17 cellular contexts compared by ENCODE assay signal in the genomic region with DNA sequence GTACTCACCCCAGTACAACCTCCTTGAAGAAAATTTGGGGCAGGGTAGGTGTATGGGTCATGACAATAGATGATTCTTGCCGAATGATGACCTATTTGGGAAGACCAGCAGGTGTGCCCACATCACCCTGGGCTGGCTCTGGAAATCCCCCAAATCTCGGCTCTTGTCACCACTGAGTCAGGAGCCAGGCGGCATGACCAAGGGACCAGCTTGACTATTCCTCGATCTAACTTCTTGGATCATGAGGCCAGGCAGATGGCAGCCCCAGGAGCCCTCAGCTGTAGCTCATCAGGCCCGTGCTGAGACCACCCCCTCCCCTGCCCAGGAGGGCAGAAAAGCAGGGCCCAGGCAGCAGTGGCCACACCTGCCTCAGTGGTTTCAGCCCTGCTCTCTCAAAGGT. TPM values are rescaled to one million over a fixed set of nuclear protein-coding genes. Genes with fewer than 3 reads are reported as not detected.
DNase-seq lines count a peak whose midpoint lies in the region; ATAC-seq, FAIRE-seq and TF ChIP-seq lines count a peak whose summit lies in the region.
"Had no signal": no experiment of that assay in that cellular context is flagged by ENCODE, and none has a peak within 500 bp of the region (broad histone marks: within the 10 kb centered on the region; RNA-seq: fewer than 3 reads in every experiment).

No MANE protein-coding gene starts in this region.

- intact Hi-C loops in upper lobe of right lung (cut with DNase I): no loop called here

- 0 out of 2 replicates have a peak overlapping the region, but pooled peaks have one; percentile 10 for H2AFZ ChIP-seq in KMS-11 (ENCODE audit: low read depth)

- H3K4me3 ChIP-seq in KMS-11 (IDR thresholded peaks at IDR 0.05; ENCODE audit: insufficient read depth, low read depth, low read length): no peak overlapping the region
- H3K4me3 ChIP-seq in upper lobe of right lung: no peak overlapping the region
- H3K4me3 ChIP-seq: BLaER1 treated with 17β-estradiol and CSF1 and Interleukin-3, amounts not matched to agents 10 nM and 100 nM had no signal

- H3K36me3 Mint-ChIP-seq in chondrocyte (ENCODE audit: low read depth) (no peaks in the 10 kb centered on the region), progenitor cell of endocrine pancreas (ENCODE audit: insufficient read depth) (no peaks in the 10 kb centered on the region)
- H3K36me3 Mint-ChIP-seq: CD4-positive, CD25-positive, alpha-beta regulatory T cell had no signal

- H3K27ac ChIP-seq in KMS-11 (no peak overlapping the region), upper lobe of right lung (no peak overlapping the region)
- H3K27ac ChIP-seq: BLaER1 treated with 17β-estradiol and CSF1 and Interleukin-3, amounts not matched to agents 10 nM and 100 nM had no signal

- DNase-seq in chondrocyte (ENCODE audit: low spot score) (peak; percentile 57), islet precursor cell (peak; percentile 41), progenitor cell of endocrine pancreas (ENCODE audit: low spot score, unreplicated experiment) (no peak), upper lobe of right lung (no peak), HTR-8/SVneo (ENCODE audit: insufficient read length, low spot score) (no peak)
- DNase-seq in activated effector memory CD4-positive, alpha-beta T cell treated with Interleukin-2 at 50 U/mL for 16 hours: no peak
- DNase-seq: ACHN; CD4-positive, CD25-positive, alpha-beta regulatory T cell; DMS 273 treated with DMSO at 0.1 percent for 48 hours had no signal

- TF ChIP-seq CTCF in KMS-11 (conservative IDR thresholded peaks at IDR 0.05; ENCODE audit: low read depth, low read length) (no peak), chondrocyte (IDR thresholded peaks at IDR 0.05) (no peak), progenitor cell of endocrine pancreas (IDR thresholded peaks at IDR 0.05; ENCODE audit: unreplicated experiment) (no peak), upper lobe of right lung (IDR thresholded peaks at IDR 0.05) (no peak)

- H3K4me2 ChIP-seq in KMS-11: no peak overlapping the region

- no peak for FAIRE-seq in HTR-8/SVneo (lab: Jason Lieb, UNC)
- FAIRE-seq: H54 had no signal

- ATAC-seq in HG02763 (IDR thresholded peaks at IDR 0.05; ENCODE audit: unreplicated experiment) (no peak), upper lobe of right lung (no peak)
- ATAC-seq: HCT116 had no signal

- no peak overlapping the region for H3K9ac ChIP-seq in KMS-11
- H3K9ac ChIP-seq: BLaER1 treated with 17β-estradiol and CSF1 and Interleukin-3, amounts not matched to agents 10 nM and 100 nM had no signal

- no peaks in the 10 kb centered on the region for H3K4me1 Mint-ChIP-seq in chondrocyte (ENCODE audit: low read depth)
- H3K4me1 Mint-ChIP-seq in progenitor cell of endocrine pancreas (ENCODE audit: low read depth): peaks cover 5% of the 10 kb centered on the region
- H3K4me1 Mint-ChIP-seq: CD4-positive, CD25-positive, alpha-beta regulatory T cell had no signal

- no peaks in the 10 kb centered on the region for H4K20me1 ChIP-seq in KMS-11 (ENCODE audit: insufficient read depth)
- H4K20me1 ChIP-seq: BLaER1 treated with 17β-estradiol and CSF1 and Interleukin-3, amounts not matched to agents 10 nM and 100 nM had no signal

- H3K27me3 ChIP-seq in KMS-11 (ENCODE audit: insufficient read depth, low read depth) (peaks cover 38% of the 10 kb centered on the region), upper lobe of right lung (no peaks in the 10 kb centered on the region)

- H3K27me3 Mint-ChIP-seq in chondrocyte (ENCODE audit: low read depth) (peaks cover 12% of the 10 kb centered on the region), progenitor cell of endocrine pancreas (peaks cover 20% of the 10 kb centered on the region)
- H3K27me3 Mint-ChIP-seq: CD4-positive, CD25-positive, alpha-beta regulatory T cell had no signal

- H3K79me2 ChIP-seq in KMS-11 (ENCODE audit: insufficient read depth, low read depth): no peaks in the 10 kb centered on the region

- H3K36me3 ChIP-seq in KMS-11 (ENCODE audit: insufficient read depth) (no peaks in the 10 kb centered on the region), upper lobe of right lung (no peaks in the 10 kb centered on the region)
- H3K36me3 ChIP-seq: BLaER1 treated with 17β-estradiol and CSF1 and Interleukin-3, amounts not matched to agents 10 nM and 100 nM had no signal

- no peak overlapping the region for H3K27ac Mint-ChIP-seq in chondrocyte (ENCODE audit: unreplicated experiment)
- H3K27ac Mint-ChIP-seq in progenitor cell of endocrine pancreas: peak overlapping the region; percentile 85

- H3K9me3 Mint-ChIP-seq in chondrocyte (ENCODE audit: low read depth) (no peaks in the 10 kb centered on the region), progenitor cell of endocrine pancreas (ENCODE audit: low read depth) (no peaks in the 10 kb centered on the region)

- no peaks in the 10 kb centered on the region for H3K9me3 ChIP-seq in upper lobe of right lung

- H3K4me1 ChIP-seq in KMS-11 (ENCODE audit: low read depth, poor library complexity, severe bottlenecking): no peaks in the 10 kb centered on the region
- no peaks in the 10 kb centered on the region for H3K4me1 ChIP-seq in upper lobe of right lung

- no peak overlapping the region for H3K4me3 Mint-ChIP-seq in chondrocyte (ENCODE audit: unreplicated experiment)
- no peak overlapping the region for H3K4me3 Mint-ChIP-seq in progenitor cell of endocrine pancreas (ENCODE audit: low read depth)
- H3K4me3 Mint-ChIP-seq: CD4-positive, CD25-positive, alpha-beta regulatory T cell had no signal

RNA-seq across cellular contexts. Expression of a gene that starts 9.2 kb away (rescaled TPM):
- total RNA-seq in chondrocyte (not detected in 3 replicates), progenitor cell of endocrine pancreas (0.44 and 0.60 TPM in 2 replicates), upper lobe of right lung (1.1 TPM)
- total RNA-seq: A172; CD4-positive, CD25-positive, alpha-beta regulatory T cell; Daoy; HT-29 had no signal

Comparison
In these comparisons a context has a peak if more than half of its experiments do, and no peak if none do; other contexts are left out.
1. DNase-seq: peak in chondrocyte (single experiment) and islet precursor cell (single experiment); none in progenitor cell of endocrine pancreas (single experiment), upper lobe of right lung (single experiment), activated effector memory CD4-positive, alpha-beta T cell treated with Interleukin-2 at 50 U/mL for 16 hours (single experiment) and HTR-8/SVneo (single experiment).